ENCODE assay signal across 8 cellular contexts in genomic region chr4:159105761-159106243, GRCh38. TPM values are rescaled to one million over a fixed set of nuclear protein-coding genes. Genes with fewer than 3 reads are reported as not detected.
A peak's percentile ranks its signal among the peaks of the same experiment; 100 is the strongest.
DNase-seq lines count a peak whose midpoint lies in the region; ATAC-seq and TF ChIP-seq lines count a peak whose summit lies in the region.

No MANE protein-coding gene starts in this region.

- TF ChIP-seq CTCF in BJ (IDR thresholded peaks at IDR 0.05; ENCODE audit: insufficient read depth, low read depth, low read length) (no peak), smooth muscle cell (IDR thresholded peaks at IDR 0.05; ENCODE audit: borderline replicate concordance, insufficient read depth, poor library complexity, severe bottlenecking) (no peak)

- H3F3A ChIP-seq in smooth muscle cell (ENCODE audit: low read depth): no peaks in the 10 kb centered on the region

- H3K27me3 ChIP-seq in BJ (ENCODE audit: control insufficient read depth, insufficient read depth, low read length) (0 out of 2 replicates have a peak, but pooled peaks cover 1% of the 10 kb centered on the region), right cardiac atrium (ENCODE audit: control insufficient read depth, insufficient read depth) (no peaks in the 10 kb centered on the region), smooth muscle cell (ENCODE audit: low read depth) (no peaks in the 10 kb centered on the region)

- no peaks in the 10 kb centered on the region for H3K36me3 ChIP-seq in BJ (ENCODE audit: control insufficient read depth, insufficient read depth, low read length)
- H3K36me3 ChIP-seq in smooth muscle cell (ENCODE audit: low read depth): no peaks in the 10 kb centered on the region

- no peak for DNase-seq in BJ (ENCODE audit: low read depth)
- DNase-seq in H4 (ENCODE audit: low spot score): peak; percentile 8
- DNase-seq in activated T-cell treated with anti-CD3 and anti-CD28 coated beads, Interleukin-2, amount 50 U/mL, for 48 hours: peak; percentile 38 to 40
- DNase-seq in right cardiac atrium: peak in 2 of 3 donors; percentile 31 to 36
- no peak for DNase-seq in smooth muscle cell (lab: John Stamatoyannopoulos, UW; ENCODE audit: unreplicated experiment)

- CTCF ChIA-PET in BJ (lab: Yijun Ruan, JAX): interaction anchor here (1.6 to 1.7 kb wide), 2 partner anchors 15 to 34 kb away, joined by 3 read pairs; no protein-coding TSS in a partner anchor

- peak overlapping the region; percentile 80 for H3K9ac ChIP-seq in smooth muscle cell (ENCODE audit: low read depth)

- H3K4me3 ChIP-seq in BJ (ENCODE audit: low read depth, low read length): peak overlapping the region; percentile 89; the same call in 1 of the 2 replicates
- peak overlapping the region; percentile 88 for H3K4me3 ChIP-seq in right cardiac atrium (ENCODE audit: low read length)
- peak overlapping the region; percentile 98 for H3K4me3 ChIP-seq in smooth muscle cell

- intact Hi-C loops in right cardiac atrium (cut with DNase I): loop anchor here in 2 of 4 donors (10.0 kb wide), 2 partner anchors 49 to 69 kb away; no protein-coding TSS in a partner anchor

- POLR2A ChIA-PET in BJ (lab: Charles Lee): no interaction called here

- H3K27ac ChIP-seq in right cardiac atrium (ENCODE audit: low read length): peak overlapping the region; percentile 22
- peak overlapping the region; percentile 1 for H3K27ac ChIP-seq in smooth muscle cell (ENCODE audit: low read depth)

- peaks cover 4% of the 10 kb centered on the region for H3K4me1 ChIP-seq in right cardiac atrium (ENCODE audit: control insufficient read depth, insufficient read depth, low read length)
- peaks cover 33% of the 10 kb centered on the region for H3K4me1 ChIP-seq in smooth muscle cell (ENCODE audit: low read depth)

- H3K4me2 ChIP-seq in smooth muscle cell: peak overlapping the region; percentile 87

- no peaks in the 10 kb centered on the region for H3K9me3 ChIP-seq in right cardiac atrium (ENCODE audit: control insufficient read depth, low read length)
- no peaks in the 10 kb centered on the region for H3K9me3 ChIP-seq in smooth muscle cell (replicated peaks; ENCODE audit: low read depth)

- ATAC-seq in right cardiac atrium (peak in 1 of 2 donors; percentile 44), HG03159 (IDR thresholded peaks at IDR 0.05; ENCODE audit: unreplicated experiment) (no peak), HG03521 (IDR thresholded peaks at IDR 0.05; ENCODE audit: unreplicated experiment) (no peak), GM19324 (IDR thresholded peaks at IDR 0.05; ENCODE audit: low FRiP score, unreplicated experiment) (no peak)

- peaks cover 68% of the 10 kb centered on the region for H4K20me1 ChIP-seq in smooth muscle cell (ENCODE audit: low read depth)

- 33% methylated on average over 4 of the region's 4 CpGs for WGBS in right cardiac atrium
- WGBS in smooth muscle cell (ENCODE audit: low lambda C conversion rate): 60% methylated on average over 4 of the region's 4 CpGs

- H2AFZ ChIP-seq in smooth muscle cell (ENCODE audit: low read depth): no peak overlapping the region

- H3K79me2 ChIP-seq in smooth muscle cell (ENCODE audit: low read depth): peaks cover 69% of the 10 kb centered on the region

RNA-seq across cellular contexts. Expression of gene RAPGEF2, which starts 2.9 kb away (rescaled TPM):
- polyA plus RNA-seq in BJ (2011; rRNA removed) (19.6 and 28.3 TPM in 2 replicates), right cardiac atrium (10.6 TPM), smooth muscle cell (6.8 and 7.4 TPM in 2 replicates)
- 24.1 and 34.4 TPM in 2 replicates for polyA minus RNA-seq in BJ (2011; rRNA and poly(A)+ RNA removed)
- 15.9 and 17.5 TPM in 2 replicates for total RNA-seq in H4 (2014; rRNA removed; shearing (Covaris generic))
- total RNA-seq in right cardiac atrium (10 to 100 TPM; 35.7 to 38.6 (median 38.2) TPM), smooth muscle cell (44.7 and 60.1 TPM in 2 replicates)

Comparison
In these comparisons a context has a peak if more than half of its experiments do, and no peak if none do; other contexts are left out.
1. DNase-seq: peak in H4 (single experiment), activated T-cell treated with anti-CD3 and anti-CD28 coated beads, Interleukin-2, amount 50 U/mL, for 48 hours (2 of 2) and right cardiac atrium (2 of 3); none in BJ (single experiment) and smooth muscle cell (single experiment).
2. Peak in every context shown above with its lines, with median percentiles within 50 percentile points of each other: H3K4me3 ChIP-seq.